Comparison of ENCODE assay signal across 9 cellular contexts in genomic region chr19:17762505-17763229, GRCh38. TPM values are rescaled to one million over a fixed set of nuclear protein-coding genes. Genes with fewer than 3 reads are reported as not detected.
DNase-seq lines count a peak whose midpoint lies in the region; ATAC-seq and TF ChIP-seq lines count a peak whose summit lies in the region.
"Had no signal": no experiment of that assay in that cellular context is flagged by ENCODE, and none has a peak within 500 bp of the region (broad histone marks: within the 10 kb centered on the region; RNA-seq: fewer than 3 reads in every experiment).

No MANE protein-coding gene starts in this region.

- H3K9me2 ChIP-seq in PC-3 (replicated peaks; ENCODE audit: low read length) = no peaks in the 10 kb centered on the region

- no peaks in the 10 kb centered on the region for H3K9me3 Mint-ChIP-seq in MCF 10A (ENCODE audit: unreplicated experiment)

- no peaks in the 10 kb centered on the region for H3K9me3 ChIP-seq in breast epithelium
- H3K9me3 ChIP-seq in PC-3 (ENCODE audit: low read length) = no peaks in the 10 kb centered on the region
- no peaks in the 10 kb centered on the region for H3K9me3 ChIP-seq in upper lobe of right lung
- H3K9me3 ChIP-seq in uterus = no peaks in the 10 kb centered on the region

- CTCF ChIA-PET in MCF 10A (lab: Yijun Ruan, JAX) = interaction anchor here (0.5 to 0.7 kb wide), 7 partner anchors 80 to 244 kb away, joined by 3 to 5 read pairs (median 3); no protein-coding TSS in a partner anchor
- CTCF ChIA-PET in PC-3 (lab: Charles Lee) = no interaction called here

- TF ChIP-seq CTCF in MCF 10A (IDR thresholded peaks at IDR 0.05; ENCODE audit: unreplicated experiment) = no peak
- no peak for TF ChIP-seq CTCF in breast epithelium (IDR thresholded peaks at IDR 0.05)
- TF ChIP-seq CTCF in PC-3 (conservative IDR thresholded peaks at IDR 0.05; ENCODE audit: low read depth, low read length) = no peak
- no peak for TF ChIP-seq CTCF in upper lobe of right lung (IDR thresholded peaks at IDR 0.05)
- TF ChIP-seq CTCF in uterus (IDR thresholded peaks at IDR 0.05) = no peak

- ATAC-seq in PC-3 (peak; percentile 40), upper lobe of right lung (peak; percentile 12), GM18502 (IDR thresholded peaks at IDR 0.05; ENCODE audit: poor library complexity, unreplicated experiment) (no peak), GM21381 (IDR thresholded peaks at IDR 0.05; ENCODE audit: unreplicated experiment) (no peak)

- H3K27ac ChIP-seq in breast epithelium (no peak overlapping the region), PC-3 (ENCODE audit: low read length) (no peak overlapping the region), upper lobe of right lung (no peak overlapping the region), uterus (no peak overlapping the region)

- H3K36me3 ChIP-seq in breast epithelium (no peaks in the 10 kb centered on the region), PC-3 (ENCODE audit: low read depth, low read length) (no peaks in the 10 kb centered on the region), upper lobe of right lung (no peaks in the 10 kb centered on the region), uterus (no peaks in the 10 kb centered on the region)

- no peaks in the 10 kb centered on the region for H3K36me3 Mint-ChIP-seq in MCF 10A (ENCODE audit: insufficient read depth, unreplicated experiment)

- H3K4me1 ChIP-seq in breast epithelium (no peaks in the 10 kb centered on the region), PC-3 (ENCODE audit: insufficient read depth, low read length) (peaks cover 9% of the 10 kb centered on the region), upper lobe of right lung (peaks cover 8% of the 10 kb centered on the region), uterus (no peaks in the 10 kb centered on the region)

- TF ChIP-seq POLR2A in breast epithelium (IDR thresholded peaks at IDR 0.05) (no peak), uterus (IDR thresholded peaks at IDR 0.05) (no peak)

- no peak overlapping the region for H3K9ac ChIP-seq in PC-3 (ENCODE audit: low read length)

- DNase-seq in MCF 10A (ENCODE audit: unreplicated experiment) = peak; percentile 75
- DNase-seq in breast epithelium (ENCODE audit: low spot score in 2 of 2) = no peak
- DNase-seq in PC-3 = peak; percentile 70
- peak; percentile 56 for DNase-seq in fibroblast of gingiva (ENCODE audit: low read depth)
- DNase-seq in upper lobe of right lung = no peak
- no peak for DNase-seq in uterus

- H3K4me3 Mint-ChIP-seq in MCF 10A (ENCODE audit: unreplicated experiment) = no peak overlapping the region

- H3K4me3 ChIP-seq in breast epithelium (no peak overlapping the region), PC-3 (ENCODE audit: low read length) (no peak overlapping the region), upper lobe of right lung (no peak overlapping the region), uterus (no peak overlapping the region)

- no peaks in the 10 kb centered on the region for H4K20me1 ChIP-seq in PC-3 (ENCODE audit: low read length)

- H3K79me2 ChIP-seq in PC-3 (ENCODE audit: low read length) = no peaks in the 10 kb centered on the region

- BruUV-seq in MCF 10A (replicated peaks; lab: Mats Ljungman, UMichigan) = no TSS peak
- no TSS peak for BruUV-seq in PC-3 (replicated peaks; lab: Mats Ljungman, UMichigan)

- no peaks in the 10 kb centered on the region for H3K27me3 Mint-ChIP-seq in MCF 10A (ENCODE audit: insufficient read depth, unreplicated experiment)

- no peaks in the 10 kb centered on the region for H3F3A ChIP-seq in PC-3 (ENCODE audit: low read length, unreplicated experiment)

- no peak overlapping the region for H3K27ac Mint-ChIP-seq in MCF 10A (ENCODE audit: low read depth, unreplicated experiment)

- H3K4me2 ChIP-seq in PC-3 (ENCODE audit: low read length) = no peak overlapping the region

- peaks cover 14% of the 10 kb centered on the region for H3K4me1 Mint-ChIP-seq in MCF 10A (ENCODE audit: insufficient read depth, unreplicated experiment)

- H3K27me3 ChIP-seq in breast epithelium (no peaks in the 10 kb centered on the region), PC-3 (ENCODE audit: low read length) (no peaks in the 10 kb centered on the region), upper lobe of right lung (no peaks in the 10 kb centered on the region), uterus (no peaks in the 10 kb centered on the region)

- intact Hi-C loops in MCF 10A (cut with micrococcal nuclease) = loop anchor here (10.0 kb wide), 1 partner anchor 188 kb away; no protein-coding TSS in a partner anchor
- intact Hi-C loops in breast epithelium (cut with DNase I; ENCODE audit: low total_unique reads) = no loop called here
- intact Hi-C loops in PC-3 (cut with micrococcal nuclease) = no loop called here
- intact Hi-C loops in upper lobe of right lung (cut with DNase I) = no loop called here
- intact Hi-C loops in uterus (cut with DNase I; ENCODE audit: low total_unique reads) = no loop called here

- H2AFZ ChIP-seq in PC-3 (ENCODE audit: low read length) = no peak overlapping the region

- POLR2A ChIA-PET in MCF 10A (lab: Yijun Ruan, JAX) (interaction anchor here (0.6 kb wide), 1 partner anchor 158 kb away, joined by 4 read pairs; no protein-coding TSS in a partner anchor), PC-3 (lab: Charles Lee; ENCODE audit: unreplicated experiment) (no interaction called here)

RNA-seq across cellular contexts. Expression of gene FCHO1, which starts 11.4 kb away (rescaled TPM):
- total RNA-seq in MCF 10A (2022) (0.10 and 0.23 TPM in 2 replicates), breast epithelium (1 to 10 TPM; 1.6 to 5.3 (median 2.9) TPM), PC-3 (2014; rRNA removed) (21.0 and 29.5 TPM in 2 replicates), upper lobe of right lung (7.4 TPM), uterus (1 to 10 TPM in 2 of 4 donors, under 1 TPM in 1, not detected in 1; under 0.01 to 3.8 (median 1.4) TPM)

RNA-seq across cellular contexts. Expression of gene B3GNT3, which starts 32.3 kb away (rescaled TPM):
- total RNA-seq in MCF 10A (2022) = 0.40 and 0.49 TPM in 2 replicates
- 1 to 10 TPM in 2 of 3 donors, under 1 TPM in 1; 0.32 to 6.9 (median 2.0) TPM for total RNA-seq in breast epithelium
- 39.5 and 41.7 TPM in 2 replicates for total RNA-seq in PC-3 (2014; rRNA removed)
- 2.1 TPM for total RNA-seq in upper lobe of right lung
- 1 to 10 TPM in 1 of 4 donors, not detected in 3; 1.4 TPM for total RNA-seq in uterus

RNA-seq across cellular contexts. Expression of gene MAP1S, which starts 43.4 kb away (rescaled TPM):
- total RNA-seq in MCF 10A (2022) (47.1 and 58.3 TPM in 2 replicates), breast epithelium (10 to 100 TPM; 11.2 to 17.4 (median 15.4) TPM), PC-3 (2014; rRNA removed) (25.4 and 30.2 TPM in 2 replicates), upper lobe of right lung (71.4 TPM), uterus (10 to 100 TPM in 3 of 4 donors, 1 to 10 TPM in 1; 6.2 to 78.7 (median 50.3) TPM)

RNA-seq across cellular contexts. Expression of gene INSL3, which starts 58.7 kb away (rescaled TPM):
- total RNA-seq in MCF 10A (2022) (not detected in 2 replicates), breast epithelium (under 1 TPM in 1 of 3 donors, not detected in 2; 0.66 TPM), PC-3 (2014; rRNA removed) (not detected in 2 replicates), upper lobe of right lung (not detected), uterus (not detected)
- total RNA-seq: epithelial cell of proximal tubule had no signal

Comparison
In these comparisons a context has a peak if more than half of its experiments do, and no peak if none do; other contexts are left out.
1. DNase-seq: peak in MCF 10A (single experiment), PC-3 (single experiment) and fibroblast of gingiva (single experiment); none in breast epithelium (0 of 2), upper lobe of right lung (single experiment) and uterus (0 of 2).
2. ATAC-seq: peak in PC-3 (single experiment) and upper lobe of right lung (single experiment); none in GM18502 (single experiment) and GM21381 (single experiment).